9 cellular contexts compared by ENCODE assay signal in genomic region chr20:9838378-9839295, GRCh38. TPM values are rescaled to one million over a fixed set of nuclear protein-coding genes. Genes with fewer than 3 reads are reported as not detected.
DNase-seq lines count a peak whose midpoint lies in the region; TF ChIP-seq lines count a peak whose summit lies in the region.
"Had no signal": no experiment of that assay in that cellular context is flagged by ENCODE, and none has a peak within 500 bp of the region (broad histone marks: within the 10 kb centered on the region; RNA-seq: fewer than 3 reads in every experiment).

Gene PAK5 (minus strand): TSS chr20:9839076. CDS start chr20:9644328, 194,748 bp downstream.

- DNase-seq in DMS153 (lab: John Stamatoyannopoulos, UW) = peak; percentile 68
- DNase-seq in NCI-H2029 treated with DMSO at 0.1 percent for 48 hours (lab: John Stamatoyannopoulos, UW) = peak; percentile 77
- DNase-seq in breast epithelium (ENCODE audit: low spot score in 2 of 2) = peak in 1 of 2 donors; percentile 57
- DNase-seq in islet precursor cell = peak; percentile 98
- DNase-seq in RKO (ENCODE audit: low spot score) = no peak
- DNase-seq in HCEC 1CT = no peak
- DNase-seq in activated CD4-positive, alpha-beta memory T cell treated with anti-CD3 and anti-CD28 coated beads for 36 hours = no peak

- peaks cover 2% of the 10 kb centered on the region for H3K36me3 Mint-ChIP-seq in activated CD4-positive, alpha-beta memory T cell treated with anti-CD3 and anti-CD28 coated beads for 36 hours

- 4% methylated on average over 57 of the region's 57 CpGs for WGBS in thymus

- H3K4me3 ChIP-seq in breast epithelium = peak within 1 kb of the TSS in 2 of 3 donors; percentile 54 to 65
- peak within 1 kb of the TSS; percentile 8 for H3K4me3 ChIP-seq in thymus (ENCODE audit: low read length)

- H3K27ac Mint-ChIP-seq in activated CD4-positive, alpha-beta memory T cell treated with anti-CD3 and anti-CD28 coated beads for 36 hours = no peak within 1 kb of the TSS

- peaks cover 4% of the 10 kb centered on the region for H3K9me3 Mint-ChIP-seq in activated CD4-positive, alpha-beta memory T cell treated with anti-CD3 and anti-CD28 coated beads for 36 hours

- H3K27ac ChIP-seq in breast epithelium (peak within 1 kb of the TSS; percentile 50 to 60), thymus (ENCODE audit: low read depth) (no peak within 1 kb of the TSS)

- H3K27me3 Mint-ChIP-seq in activated CD4-positive, alpha-beta memory T cell treated with anti-CD3 and anti-CD28 coated beads for 36 hours = peaks cover 14% of the 10 kb centered on the region

- H3K9me3 ChIP-seq in breast epithelium = peaks cover 4% of the 10 kb centered on the region in 2 donors
- no peaks in the 10 kb centered on the region for H3K9me3 ChIP-seq in thymus (ENCODE audit: control insufficient read depth)

- no peak for TF ChIP-seq CTCF in breast epithelium (IDR thresholded peaks at IDR 0.05)

- POLR2A ChIA-PET in activated CD4-positive, alpha-beta memory T cell treated with anti-CD3 and anti-CD28 coated beads for 36 hours (lab: Charles Lee) = no interaction called here

- H3K27me3 ChIP-seq in breast epithelium (peaks cover 0 to 38% of the 10 kb centered on the region in 2 donors), thymus (ENCODE audit: control insufficient read depth, insufficient read depth) (peaks cover 12% of the 10 kb centered on the region)

- CTCF ChIA-PET in activated CD4-positive, alpha-beta memory T cell treated with anti-CD3 and anti-CD28 coated beads for 36 hours (lab: Charles Lee) = no interaction called here

- no peaks in the 10 kb centered on the region for H3K36me3 ChIP-seq in breast epithelium
- no peaks in the 10 kb centered on the region for H3K36me3 ChIP-seq in thymus (ENCODE audit: control insufficient read depth, insufficient read depth)

- H3K4me3 Mint-ChIP-seq in activated CD4-positive, alpha-beta memory T cell treated with anti-CD3 and anti-CD28 coated beads for 36 hours = no peak within 1 kb of the TSS

- TF ChIP-seq POLR2A in breast epithelium (IDR thresholded peaks at IDR 0.05) = no peak

- no peaks in the 10 kb centered on the region for H3K4me1 ChIP-seq in breast epithelium
- H3K4me1 ChIP-seq in thymus (ENCODE audit: control insufficient read depth, insufficient read depth, low read length) = no peaks in the 10 kb centered on the region

- no peaks in the 10 kb centered on the region for H3K4me1 Mint-ChIP-seq in activated CD4-positive, alpha-beta memory T cell treated with anti-CD3 and anti-CD28 coated beads for 36 hours (ENCODE audit: low read depth)

- intact Hi-C loops in breast epithelium (cut with DNase I; ENCODE audit: low total_unique reads) = no loop called here
- intact Hi-C loops in activated CD4-positive, alpha-beta memory T cell treated with anti-CD3 and anti-CD28 coated beads for 36 hours (cut with micrococcal nuclease) = no loop called here

RNA-seq across cellular contexts. Expression of gene PAK5, which starts in this region (rescaled TPM):
- 1 to 10 TPM in 1 of 3 donors, under 1 TPM in 1, not detected in 1; 0.66 to 1.3 TPM for total RNA-seq in breast epithelium
- 0.75 TPM for polyA plus RNA-seq in thymus
- total RNA-seq in activated CD4-positive, alpha-beta memory T cell treated with anti-CD3 and anti-CD28 coated beads for 36 hours = not detected
- total RNA-seq: subcutaneous adipose tissue had no signal

Comparison
In these comparisons a context has a peak if more than half of its experiments do, and no peak if none do; other contexts are left out.
1. DNase-seq: peak in DMS153 (single experiment), NCI-H2029 treated with DMSO at 0.1 percent for 48 hours (single experiment) and islet precursor cell (single experiment); none in RKO (single experiment), HCEC 1CT (single experiment) and activated CD4-positive, alpha-beta memory T cell treated with anti-CD3 and anti-CD28 coated beads for 36 hours (single experiment).